In the genomic region with DNA sequence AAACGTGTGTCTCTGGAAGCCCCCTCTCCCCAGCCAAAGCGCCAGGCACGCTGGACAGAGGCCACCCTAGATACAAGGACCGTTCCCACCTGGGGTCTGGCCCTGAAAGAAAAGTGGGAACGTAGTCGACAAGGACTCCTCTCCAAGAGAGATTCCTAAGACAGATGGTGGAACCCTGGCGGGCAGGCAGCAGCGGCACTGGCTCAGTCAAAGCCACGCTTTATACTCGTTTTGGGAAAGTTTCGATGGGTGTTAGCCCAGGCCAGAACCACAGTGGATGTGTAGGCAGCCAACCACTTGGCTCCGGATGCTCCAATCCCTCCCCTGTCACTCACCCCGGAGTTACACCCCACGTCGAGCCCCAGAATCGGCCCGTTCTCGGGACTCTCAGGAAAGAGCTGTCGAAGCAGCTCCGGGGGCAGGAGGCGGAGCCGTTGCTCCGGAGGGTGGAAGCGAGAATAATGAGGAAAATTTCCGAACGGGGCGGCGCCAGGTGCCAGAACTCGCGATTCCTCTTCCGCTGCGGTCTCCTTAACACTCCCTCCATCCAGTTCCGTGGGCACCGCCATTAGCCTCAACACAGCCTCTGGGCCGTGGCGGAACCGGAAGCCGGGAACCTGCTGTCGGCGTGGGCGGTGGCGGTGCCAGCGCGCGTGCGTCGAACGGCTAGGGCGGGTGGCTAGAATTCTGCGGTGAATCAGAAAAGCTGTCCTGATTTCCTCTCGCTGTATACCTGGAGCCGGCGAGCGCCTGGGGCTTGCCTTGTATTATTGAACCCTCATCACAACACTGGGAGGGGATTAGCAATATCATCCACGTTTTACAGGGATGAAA, we compare ENCODE assay signal across 1 cellular context.
A peak's percentile ranks its signal among the peaks of the same experiment; 100 is the strongest.
TF ChIP-seq lines count a peak whose summit lies in the region.

A gene with protein sequence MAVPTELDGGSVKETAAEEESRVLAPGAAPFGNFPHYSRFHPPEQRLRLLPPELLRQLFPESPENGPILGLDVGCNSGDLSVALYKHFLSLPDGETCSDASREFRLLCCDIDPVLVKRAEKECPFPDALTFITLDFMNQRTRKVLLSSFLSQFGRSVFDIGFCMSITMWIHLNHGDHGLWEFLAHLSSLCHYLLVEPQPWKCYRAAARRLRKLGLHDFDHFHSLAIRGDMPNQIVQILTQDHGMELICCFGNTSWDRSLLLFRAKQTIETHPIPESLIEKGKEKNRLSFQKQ (minus strand): TSS at position 588 of the 834 bp plus-strand sequence. CDS start 19 bp downstream, at position 569.

TF ChIP-seq in HepG2, 621 proteins besides CTCF, POLR2A, EP300 and RAD21 (continued from another document and continues in another):
- no peak for TF ChIP-seq AHDC1 (CRISPR knock-in tag; IDR thresholded peaks at IDR 0.05; ENCODE audit: borderline replicate concordance)
- TF ChIP-seq, protein P1, sequence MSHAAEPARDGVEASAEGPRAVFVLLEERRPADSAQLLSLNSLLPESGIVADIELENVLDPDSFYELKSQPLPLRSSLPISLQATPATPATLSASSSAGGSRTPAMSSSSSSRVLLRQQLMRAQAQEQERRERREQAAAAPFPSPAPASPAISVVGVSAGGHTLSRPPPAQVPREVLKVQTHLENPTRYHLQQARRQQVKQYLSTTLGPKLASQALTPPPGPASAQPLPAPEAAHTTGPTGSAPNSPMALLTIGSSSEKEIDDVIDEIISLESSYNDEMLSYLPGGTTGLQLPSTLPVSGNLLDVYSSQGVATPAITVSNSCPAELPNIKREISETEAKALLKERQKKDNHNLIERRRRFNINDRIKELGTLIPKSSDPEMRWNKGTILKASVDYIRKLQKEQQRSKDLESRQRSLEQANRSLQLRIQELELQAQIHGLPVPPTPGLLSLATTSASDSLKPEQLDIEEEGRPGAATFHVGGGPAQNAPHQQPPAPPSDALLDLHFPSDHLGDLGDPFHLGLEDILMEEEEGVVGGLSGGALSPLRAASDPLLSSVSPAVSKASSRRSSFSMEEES (CRISPR knock-in tag; IDR thresholded peaks at IDR 0.05), result peak; percentile 52; the same call in 1 of the 2 replicates
- no peak; the same call in 1 of the 2 replicates for TF ChIP-seq ZNF572 (CRISPR knock-in tag; IDR thresholded peaks at IDR 0.05)
- TF ChIP-seq, protein P2, sequence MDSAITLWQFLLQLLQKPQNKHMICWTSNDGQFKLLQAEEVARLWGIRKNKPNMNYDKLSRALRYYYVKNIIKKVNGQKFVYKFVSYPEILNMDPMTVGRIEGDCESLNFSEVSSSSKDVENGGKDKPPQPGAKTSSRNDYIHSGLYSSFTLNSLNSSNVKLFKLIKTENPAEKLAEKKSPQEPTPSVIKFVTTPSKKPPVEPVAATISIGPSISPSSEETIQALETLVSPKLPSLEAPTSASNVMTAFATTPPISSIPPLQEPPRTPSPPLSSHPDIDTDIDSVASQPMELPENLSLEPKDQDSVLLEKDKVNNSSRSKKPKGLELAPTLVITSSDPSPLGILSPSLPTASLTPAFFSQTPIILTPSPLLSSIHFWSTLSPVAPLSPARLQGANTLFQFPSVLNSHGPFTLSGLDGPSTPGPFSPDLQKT (CRISPR knock-in tag; IDR thresholded peaks at IDR 0.05; ENCODE audit: borderline replicate concordance), result no peak
- TF ChIP-seq DR1 (CRISPR knock-in tag; IDR thresholded peaks at IDR 0.05), result peak; percentile 64; the same call in 1 of the 2 replicates
- no peak for TF ChIP-seq TBP (CRISPR knock-in tag; IDR thresholded peaks at IDR 0.05)
- no peak for TF ChIP-seq GTF3A (CRISPR knock-in tag; conservative IDR thresholded peaks at IDR 0.05)
- TF ChIP-seq, protein P3, sequence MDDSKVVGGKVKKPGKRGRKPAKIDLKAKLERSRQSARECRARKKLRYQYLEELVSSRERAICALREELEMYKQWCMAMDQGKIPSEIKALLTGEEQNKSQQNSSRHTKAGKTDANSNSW (CRISPR knock-in tag; IDR thresholded peaks at IDR 0.05; ENCODE audit: borderline replicate concordance), result 0 out of 2 replicates have a peak, but pooled peaks have one; percentile 29
- TF ChIP-seq CCDC6 (CRISPR knock-in tag; IDR thresholded peaks at IDR 0.05), result peak; percentile 84
- 0 out of 2 replicates have a peak, but pooled peaks have one; percentile 29 for TF ChIP-seq PPARG (CRISPR knock-in tag; conservative IDR thresholded peaks at IDR 0.05)
- no peak for TF ChIP-seq TOPORS (CRISPR knock-in tag; IDR thresholded peaks at IDR 0.05)
- TF ChIP-seq ZNF777 (CRISPR knock-in tag; IDR thresholded peaks at IDR 0.05), result peak; percentile 91
- peak; percentile 72; the same call in 1 of the 2 replicates for TF ChIP-seq ZNF879 (CRISPR knock-in tag; IDR thresholded peaks at IDR 0.05)
- TF ChIP-seq FOXJ3 (CRISPR knock-in tag; IDR thresholded peaks at IDR 0.05; ENCODE audit: borderline replicate concordance), result 0 out of 2 replicates have a peak, but pooled peaks have one; percentile 40
- TF ChIP-seq ZBTB4 (CRISPR knock-in tag; IDR thresholded peaks at IDR 0.05; ENCODE audit: borderline replicate concordance), result no peak; the same call in 1 of the 2 replicates
- TF ChIP-seq SP5 (CRISPR knock-in tag; IDR thresholded peaks at IDR 0.05; ENCODE audit: borderline replicate concordance, low read depth), result peak; percentile 34; the same call in 1 of the 2 replicates
- no peak for TF ChIP-seq ZNF703 (CRISPR knock-in tag; IDR thresholded peaks at IDR 0.05; ENCODE audit: borderline replicate concordance)
- no peak for TF ChIP-seq ZNF318 (CRISPR knock-in tag; IDR thresholded peaks at IDR 0.05)
- TF ChIP-seq ZNF644 (CRISPR knock-in tag; IDR thresholded peaks at IDR 0.05; ENCODE audit: low read depth), result no peak
- 0 out of 2 replicates have a peak, but pooled peaks have one; percentile 64 for TF ChIP-seq NAIF1 (CRISPR knock-in tag; IDR thresholded peaks at IDR 0.05; ENCODE audit: borderline replicate concordance)
- TF ChIP-seq CBX5 (CRISPR knock-in tag; IDR thresholded peaks at IDR 0.05; ENCODE audit: borderline replicate concordance), result no peak
- TF ChIP-seq MED8 (CRISPR knock-in tag; IDR thresholded peaks at IDR 0.05; ENCODE audit: insufficient replicate concordance), result peak; percentile 24
- no peak for TF ChIP-seq ZNF234 (CRISPR knock-in tag; conservative IDR thresholded peaks at IDR 0.05)
- TF ChIP-seq RARA (CRISPR knock-in tag; IDR thresholded peaks at IDR 0.05), result no peak; the same call in none of the 2 replicates
- no peak for TF ChIP-seq EHMT2 (IDR thresholded peaks at IDR 0.05; ENCODE audit: borderline replicate concordance, low read depth, low read length)
- no peak for TF ChIP-seq HNF4G (IDR thresholded peaks at IDR 0.05; ENCODE audit: borderline replicate concordance, low read depth, low read length)
- no peak for TF ChIP-seq HNF4G (CRISPR knock-in tag; IDR thresholded peaks at IDR 0.05; ENCODE audit: borderline replicate concordance, low read depth)
- TF ChIP-seq SATB2 (CRISPR knock-in tag; IDR thresholded peaks at IDR 0.05), result peak; percentile 82; the same call in 1 of the 2 replicates
- TF ChIP-seq YEATS4 (CRISPR knock-in tag; IDR thresholded peaks at IDR 0.05; ENCODE audit: borderline replicate concordance), result peak; percentile 77
- peak; percentile 75 for TF ChIP-seq GFI1 (CRISPR knock-in tag; IDR thresholded peaks at IDR 0.05; ENCODE audit: borderline replicate concordance)
- no peak for TF ChIP-seq SMYD3 (CRISPR knock-in tag; IDR thresholded peaks at IDR 0.05)
- peak; percentile 72; the same call in 1 of the 2 replicates for TF ChIP-seq MEF2D (CRISPR knock-in tag; IDR thresholded peaks at IDR 0.05)
